In the genomic region with DNA sequence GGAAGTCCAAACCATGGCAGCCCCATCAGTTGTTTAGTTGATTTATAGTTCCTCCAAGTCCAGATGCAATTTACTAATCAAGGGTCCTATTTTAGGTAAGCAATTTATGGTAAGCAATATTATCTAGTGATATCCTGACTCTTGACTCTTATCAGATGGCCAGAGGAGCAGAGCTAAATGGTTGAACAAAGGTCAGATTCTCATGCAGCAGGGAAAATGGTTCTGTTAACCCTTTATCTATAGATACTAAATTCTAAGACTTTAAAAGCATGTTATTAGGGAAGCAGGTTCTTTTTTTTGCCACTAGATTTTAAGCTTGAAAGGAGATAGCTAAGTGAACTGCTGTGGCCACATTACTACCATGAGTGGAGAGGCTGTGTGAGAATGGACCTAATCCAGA, we compare ENCODE assay signal across 7 cellular contexts.
"Had no signal": no experiment of that assay in that cellular context is flagged by ENCODE, and none has a peak within 500 bp of the region (broad histone marks: within the 10 kb centered on the region; RNA-seq: fewer than 3 reads in every experiment).

No MANE protein-coding gene starts in this region.

- FAIRE-seq: H1, H54, HTR-8/SVneo had no signal

- H2AFZ ChIP-seq: GM23338 had no signal

- H3K4me2 ChIP-seq: GM23338 had no signal

- H3K4me3 ChIP-seq: GM23338 had no signal

- ATAC-seq: GM23338 had no signal

- DNase-seq: H9, HCEC 1CT, KBM-7 had no signal
